ENCODE assay signal across 8 cellular contexts in genomic region chr16:11668590-11669379, GRCh38. TPM values are rescaled to one million over a fixed set of nuclear protein-coding genes. Genes with fewer than 3 reads are reported as not detected.
A peak's percentile ranks its signal among the peaks of the same experiment; 100 is the strongest.
DNase-seq lines count a peak whose midpoint lies in the region; ATAC-seq and TF ChIP-seq lines count a peak whose summit lies in the region.

No MANE protein-coding gene starts in this region.

- intact Hi-C loops in adrenal gland (cut with DNase I) = no loop called here

- DNase-seq in adrenal gland (peak in 3 of 7 donors; percentile 22 to 54 (median 44)), iPS-NIHi7 (ENCODE audit: extremely low spot score) (peak; percentile 57), NCI-H2081 (lab: John Stamatoyannopoulos, UW) (no peak), HEK293T (ENCODE audit: extremely low spot score) (no peak)

- no peaks in the 10 kb centered on the region for H3K36me3 Mint-ChIP-seq in stimulated activated naive CD8-positive, alpha-beta T cell treated with anti-CD3 and anti-CD28 coated beads, Interleukin-15, Interleukin-2, amounts not matched to agents 100 ng/mL and 50 ng/mL, for 24 hours (ENCODE audit: low read depth)

- WGBS in HUES64 = 3% methylated on average over 100 of the region's 100 CpGs
- 0 to 1% (median 0%) methylated on average over 8 to 84 of the region's 100 CpGs for WGBS in adrenal gland, 4 donors

- no peak for TF ChIP-seq POLR2A in adrenal gland (IDR thresholded peaks at IDR 0.05)

- no peaks in the 10 kb centered on the region for H3K79me2 ChIP-seq in ACC112 (ENCODE audit: control insufficient read depth, insufficient read depth, low read length, unreplicated experiment)

- no peaks in the 10 kb centered on the region for H3K9me3 ChIP-seq in HUES64 (ENCODE audit: insufficient read depth, low read depth, low read length)
- H3K9me3 ChIP-seq in adrenal gland (replicated peaks in 1 of 3) = no peaks in the 10 kb centered on the region

- peaks cover 76% of the 10 kb centered on the region for H3K4me1 Mint-ChIP-seq in stimulated activated naive CD8-positive, alpha-beta T cell treated with anti-CD3 and anti-CD28 coated beads, Interleukin-15, Interleukin-2, amounts not matched to agents 100 ng/mL and 50 ng/mL, for 24 hours (ENCODE audit: low read depth)

- H3K4me3 Mint-ChIP-seq in stimulated activated naive CD8-positive, alpha-beta T cell treated with anti-CD3 and anti-CD28 coated beads, Interleukin-15, Interleukin-2, amounts not matched to agents 100 ng/mL and 50 ng/mL, for 24 hours = peak overlapping the region; percentile 84

- H3K27ac ChIP-seq in ACC112 (ENCODE audit: low read depth, low read length) (peak overlapping the region; percentile 21; the same call in 1 of the 2 replicates), HUES64 (ENCODE audit: low read depth, low read length) (peak overlapping the region; percentile 67), adrenal gland (peak overlapping the region; percentile 60 to 89 (median 84))

- peak overlapping the region; percentile 87 for H3K4me3 ChIP-seq in ACC112 (ENCODE audit: low read depth, low read length)
- H3K4me3 ChIP-seq in HUES64 (ENCODE audit: low read length) = peak overlapping the region; percentile 73
- peak overlapping the region; percentile 22 to 95 (median 57) for H3K4me3 ChIP-seq in adrenal gland

- CTCF ChIA-PET in HEK293T (lab: Yijun Ruan, JAX) = no interaction called here

- H3K27me3 ChIP-seq in ACC112 (ENCODE audit: insufficient read depth, low read length) (no peaks in the 10 kb centered on the region; the same call in 1 of the 2 replicates), HUES64 (ENCODE audit: insufficient read depth, low read length) (no peaks in the 10 kb centered on the region), adrenal gland (no peaks in the 10 kb centered on the region)

- H3K4me1 ChIP-seq in ACC112 (ENCODE audit: control insufficient read depth, insufficient read depth, low read length, unreplicated experiment) = peaks cover 15% of the 10 kb centered on the region
- H3K4me1 ChIP-seq in HUES64 (ENCODE audit: insufficient read depth, low read length) = peaks cover 22% of the 10 kb centered on the region
- peaks cover 34 to 44% of the 10 kb centered on the region in 2 donors for H3K4me1 ChIP-seq in adrenal gland (replicated peaks in 1 of 2)

- no peak for ATAC-seq in HG03521 (IDR thresholded peaks at IDR 0.05; ENCODE audit: unreplicated experiment)

- H2AFZ ChIP-seq in ACC112 (ENCODE audit: low read length, unreplicated experiment) = peak overlapping the region; percentile 56

- H3K27me3 Mint-ChIP-seq in stimulated activated naive CD8-positive, alpha-beta T cell treated with anti-CD3 and anti-CD28 coated beads, Interleukin-15, Interleukin-2, amounts not matched to agents 100 ng/mL and 50 ng/mL, for 24 hours = no peaks in the 10 kb centered on the region

- H3K9ac ChIP-seq in HUES64 (ENCODE audit: low read depth, low read length) = peak overlapping the region; percentile 81

- no peaks in the 10 kb centered on the region for H3K9me3 Mint-ChIP-seq in stimulated activated naive CD8-positive, alpha-beta T cell treated with anti-CD3 and anti-CD28 coated beads, Interleukin-15, Interleukin-2, amounts not matched to agents 100 ng/mL and 50 ng/mL, for 24 hours

- TF ChIP-seq CTCF in adrenal gland (IDR thresholded peaks at IDR 0.05) = no peak

- H3K27ac Mint-ChIP-seq in stimulated activated naive CD8-positive, alpha-beta T cell treated with anti-CD3 and anti-CD28 coated beads, Interleukin-15, Interleukin-2, amounts not matched to agents 100 ng/mL and 50 ng/mL, for 24 hours = no peak overlapping the region

- POLR2A ChIA-PET in HEK293T (lab: Yijun Ruan, JAX) = no interaction called here

- H3K36me3 ChIP-seq in ACC112 (ENCODE audit: insufficient read depth, low read length) (no peaks in the 10 kb centered on the region), HUES64 (ENCODE audit: insufficient read depth, low read length) (no peaks in the 10 kb centered on the region), adrenal gland (replicated peaks in 1 of 2) (no peaks in the 10 kb centered on the region)

TF ChIP-seq in HEK293T, 16 proteins besides CTCF, POLR2A, EP300 and RAD21:
- TF ChIP-seq ARNT (IDR thresholded peaks at IDR 0.05) (no peak), FOXA1 (IDR thresholded peaks at IDR 0.05) (no peak), SUZ12 (IDR thresholded peaks at IDR 0.05) (no peak), ELF4 (IDR thresholded peaks at IDR 0.05) (no peak), PKNOX1 (IDR thresholded peaks at IDR 0.05) (no peak), BHLHE40 (IDR thresholded peaks at IDR 0.05; ENCODE audit: borderline replicate concordance) (no peak), L3MBTL2 (conservative IDR thresholded peaks at IDR 0.05) (no peak), ZNF384 (IDR thresholded peaks at IDR 0.05) (no peak), CTBP1 (IDR thresholded peaks at IDR 0.05; ENCODE audit: borderline replicate concordance) (no peak), HDGF (IDR thresholded peaks at IDR 0.05; ENCODE audit: borderline replicate concordance) (no peak), SP1 (IDR thresholded peaks at IDR 0.05) (no peak), TARDBP (IDR thresholded peaks at IDR 0.05) (no peak), FOXK2 (IDR thresholded peaks at IDR 0.05) (no peak), FOXM1 (IDR thresholded peaks at IDR 0.05; ENCODE audit: borderline replicate concordance) (no peak), LEF1 (IDR thresholded peaks at IDR 0.05; ENCODE audit: borderline replicate concordance) (no peak), NFRKB (IDR thresholded peaks at IDR 0.05) (no peak)

RNA-seq across cellular contexts. Expression of gene SNN, which starts 0.5 kb away (rescaled TPM):
- polyA plus RNA-seq in HUES64 (2013, experiment 1 of 2) = 48.0 TPM
- 58.7 TPM for polyA plus RNA-seq in HUES64 (2013, experiment 2 of 2)
- 10 to 100 TPM; 29.6 to 94.7 (median 41.2) TPM for total RNA-seq in adrenal gland
- 10 to 100 TPM; 10.5 to 53.2 (median 19.0) TPM for polyA plus RNA-seq in adrenal gland

Comparison
In these comparisons a context has a peak if more than half of its experiments do, and no peak if none do; other contexts are left out.
1. H3K27ac ChIP-seq: peak in every context shown above with its lines; median percentile 84 in adrenal gland; 67 in HUES64; 21 in ACC112.